ENCODE assay signal across 25 cellular contexts in genomic region chrX:18883234-18883960, GRCh38.
A peak's percentile ranks its signal among the peaks of the same experiment; 100 is the strongest.
DNase-seq lines count a peak whose midpoint lies in the region; ATAC-seq, FAIRE-seq and TF ChIP-seq lines count a peak whose summit lies in the region.
"Had no signal": no experiment of that assay in that cellular context is flagged by ENCODE, and none has a peak within 500 bp of the region (broad histone marks: within the 10 kb centered on the region; RNA-seq: fewer than 3 reads in every experiment).

No MANE protein-coding gene starts in this region.

- H3K9me3 ChIP-seq in A549 (no peaks in the 10 kb centered on the region), trophoblast cell (ENCODE audit: insufficient read depth, low read depth, low read length) (no peaks in the 10 kb centered on the region)
- H3K9me3 ChIP-seq: ovary had no signal

- intact Hi-C loops in left ventricle myocardium superior (cut with micrococcal nuclease): no loop called here

- H3K23ac ChIP-seq in trophoblast cell (ENCODE audit: low read length): no peak overlapping the region

- H3K18ac ChIP-seq in trophoblast cell (ENCODE audit: low read length): no peak overlapping the region

- H3K27me3 ChIP-seq in bronchial epithelial cell (ENCODE audit: control insufficient read depth, insufficient read depth, low read length) (no peaks in the 10 kb centered on the region), trophoblast cell (ENCODE audit: insufficient read depth, low read length) (no peaks in the 10 kb centered on the region)
- H3K27me3 ChIP-seq: ovary had no signal

- H3K14ac ChIP-seq in trophoblast cell (ENCODE audit: low read length): no peak overlapping the region

- peaks cover 13% of the 10 kb centered on the region for H3K79me1 ChIP-seq in trophoblast cell (ENCODE audit: low read length)

- H3K4me1 ChIP-seq in A549 (peaks cover 30% of the 10 kb centered on the region), trophoblast cell (ENCODE audit: control insufficient read depth in 1 of 2, insufficient read depth in 2 of 2, low read length in 2 of 2) (peaks cover 22 to 32% of the 10 kb centered on the region in 2 experiments)

- TF ChIP-seq POLR2A in A549 (IDR thresholded peaks at IDR 0.05; ENCODE audit: low read length): no peak

- H4K8ac ChIP-seq in trophoblast cell (ENCODE audit: low read depth, low read length): no peak overlapping the region

- H3K27ac ChIP-seq in A549 (peak overlapping the region; percentile 48 to 63; a peak in 4 of 6 replicates), trophoblast cell (ENCODE audit: low read depth, low read length) (no peak overlapping the region)
- H3K27ac ChIP-seq: ovary had no signal

- no peak overlapping the region for H2BK12ac ChIP-seq in trophoblast cell (ENCODE audit: low read length)

- H3K4me3 ChIP-seq in A549: no peak overlapping the region
- no peak overlapping the region for H3K4me3 ChIP-seq in bronchial epithelial cell (ENCODE audit: low read depth, low read length)
- H3K4me3 ChIP-seq in trophoblast cell (ENCODE audit: low read depth, low read length): no peak overlapping the region
- H3K4me3 ChIP-seq: ovary had no signal

- CTCF ChIA-PET in A549 (lab: Yijun Ruan, JAX): interaction anchor here (0.8 kb wide), 1 partner anchor 451 kb away, joined by 3 read pairs; no protein-coding TSS in a partner anchor

- H2AFZ ChIP-seq in trophoblast cell (ENCODE audit: insufficient read depth, low read length, poor library complexity): no peak overlapping the region

- TF ChIP-seq CTCF in A549 (IDR thresholded peaks at IDR 0.05) (no peak), bronchial epithelial cell (IDR thresholded peaks at IDR 0.05; ENCODE audit: insufficient read depth, low read length, severe bottlenecking) (no peak)

- H3K79me2 ChIP-seq in trophoblast cell (ENCODE audit: control insufficient read depth, insufficient read depth, low read length, poor library complexity): peaks cover 2% of the 10 kb centered on the region

- peak overlapping the region; percentile 36; the same call in 2 of the 3 replicates for H3K4me2 ChIP-seq in A549
- no peak overlapping the region for H3K4me2 ChIP-seq in trophoblast cell (ENCODE audit: low read length)

- FAIRE-seq in A549 (lab: Jason Lieb, UNC) (no peak), bronchial epithelial cell (lab: Jason Lieb, UNC) (no peak)
- FAIRE-seq: A204.1, TTC549 had no signal

- no peak overlapping the region for H2BK5ac ChIP-seq in trophoblast cell (ENCODE audit: low read depth, low read length, poor library complexity)

- no peak overlapping the region for H4K91ac ChIP-seq in trophoblast cell (ENCODE audit: low read depth, low read length)

- TF ChIP-seq RAD21 in A549 (conservative IDR thresholded peaks at IDR 0.05 in 1 of 2, IDR thresholded peaks at IDR 0.05 in 1 of 2): no peak

- POLR2A ChIA-PET in A549 (lab: Yijun Ruan, JAX): no interaction called here

- H3K4ac ChIP-seq in trophoblast cell (ENCODE audit: low read depth, low read length): no peak overlapping the region

- H3K9ac ChIP-seq in trophoblast cell (ENCODE audit: low read length): no peak overlapping the region

- H4K12ac ChIP-seq in trophoblast cell (ENCODE audit: low read depth, low read length): no peak overlapping the region

- no peak overlapping the region for H2AK5ac ChIP-seq in trophoblast cell (ENCODE audit: low read length)

- H3K36me3 ChIP-seq in bronchial epithelial cell (ENCODE audit: control insufficient read depth, insufficient read depth, low read length) (no peaks in the 10 kb centered on the region), trophoblast cell (ENCODE audit: control insufficient read depth in 1 of 2, insufficient read depth in 2 of 2, low read length in 2 of 2) (no peaks in the 10 kb centered on the region)
- H3K36me3 ChIP-seq: ovary had no signal

- peak in 1 of 2 experiments; percentile 56 for DNase-seq in A549 (ENCODE audit: low read depth in 1 of 2, low spot score in 1 of 2)
- peak; percentile 38 for DNase-seq in bronchial epithelial cell (ENCODE audit: low read depth)
- DNase-seq in left ventricle myocardium superior: peak; percentile 82
- DNase-seq in trophoblast cell: peak; percentile 57 to 66
- no peak for DNase-seq in NCI-H146 treated with DMSO at 0.1 percent for 48 hours (lab: John Stamatoyannopoulos, UW; ENCODE audit: unreplicated experiment)
- no peak for DNase-seq in HUDEP-2 (lab: John Stamatoyannopoulos, UW; ENCODE audit: unreplicated experiment in 76 of 76)
- DNase-seq: activated CD4-positive, CD25-positive, alpha-beta regulatory T cell treated with anti-CD3 and anti-CD28 coated beads, Interleukin-2, amount 50 U/mL, for 72 hours; activated CD8-positive, alpha-beta T cell treated with anti-CD3 and anti-CD28 coated beads for 36 hours; activated effector memory CD4-positive, alpha-beta T cell treated with Interleukin-2 at 50 U/mL for 16 hours; effector CD4-positive, alpha-beta T cell; erythroblast; GF-D8; IMR-90; NCI-H1105; NCI-H2029 treated with DMSO at 0.1 percent for 48 hours; NCI-H226; NCI-H82; nephron progenitor cell; ovary; SHP77 had no signal

- H2BK120ac ChIP-seq in trophoblast cell (ENCODE audit: insufficient read depth, low read length, poor library complexity): no peak overlapping the region

- no peak for TF ChIP-seq EP300 in A549 (IDR thresholded peaks at IDR 0.05)

- ATAC-seq in A549 (no peak), left ventricle myocardium superior (peak; percentile 68), HG03175 (IDR thresholded peaks at IDR 0.05; ENCODE audit: unreplicated experiment) (no peak), GM18873 (IDR thresholded peaks at IDR 0.05; ENCODE audit: low FRiP score, unreplicated experiment) (no peak)
- ATAC-seq: activated CD8-positive, alpha-beta T cell treated with anti-CD3 and anti-CD28 coated beads for 36 hours; sciatic nerve had no signal

- WGBS in A549 (ENCODE audit: missing lambda C conversion rate): 60% methylated on average over 6 of the region's 12 CpGs
- no CpG with 5 or more reads among the region's 12 CpGs for WGBS in trophoblast cell (ENCODE audit: extremely low coverage, insufficient coverage, insufficient read length)

TF ChIP-seq in A549, 52 proteins besides CTCF, POLR2A, EP300 and RAD21:
- no peak for TF ChIP-seq TP53 (CRISPR knock-in tag; IDR thresholded peaks at IDR 0.05)
- TF ChIP-seq RARB (CRISPR knock-in tag; IDR thresholded peaks at IDR 0.05): no peak
- no peak for TF ChIP-seq ATOH8 (CRISPR knock-in tag; IDR thresholded peaks at IDR 0.05; ENCODE audit: low read depth)

Comparison
In these comparisons a context has a peak if more than half of its experiments do, and no peak if none do; other contexts are left out.
1. DNase-seq: peak in bronchial epithelial cell (single experiment), left ventricle myocardium superior (single experiment) and trophoblast cell (2 of 2); none in NCI-H146 treated with DMSO at 0.1 percent for 48 hours (single experiment) and HUDEP-2 (0 of 76).